Comparison of ENCODE assay signal across 22 cellular contexts in the genomic region with DNA sequence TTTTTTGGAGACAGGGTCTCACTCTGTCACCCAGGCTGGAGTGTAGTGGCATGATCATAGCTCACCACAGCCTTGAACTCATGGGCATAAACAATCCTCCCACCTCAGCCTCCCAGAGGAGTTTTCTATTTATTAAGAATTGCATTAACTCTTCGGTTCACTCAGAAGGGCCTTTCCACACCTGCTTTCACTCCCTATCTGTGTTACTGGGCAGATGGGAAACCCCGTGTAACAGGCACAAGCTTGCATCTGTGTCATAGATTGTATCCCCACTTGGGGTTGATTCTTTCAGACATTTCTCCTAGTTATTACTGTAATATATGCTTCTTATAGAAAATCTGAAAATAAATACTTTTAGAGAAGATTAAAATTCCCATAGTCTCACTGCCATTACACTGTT.
"Had no signal": no experiment of that assay in that cellular context is flagged by ENCODE, and none has a peak within 500 bp of the region (broad histone marks: within the 10 kb centered on the region; RNA-seq: fewer than 3 reads in every experiment).

No MANE protein-coding gene starts in this region.

- H3K4me3 ChIP-seq: breast epithelium, dorsolateral prefrontal cortex, esophagus muscularis mucosa, gastrocnemius medialis, ovary, prostate gland, thoracic aorta, vagina had no signal

- H3K27ac ChIP-seq: breast epithelium, dorsolateral prefrontal cortex, esophagus muscularis mucosa, gastrocnemius medialis, ovary, prostate gland, thoracic aorta, vagina had no signal

- DNase-seq: activated CD4-positive, alpha-beta T cell treated with anti-CD3 and anti-CD28 coated beads for 4 hours; activated CD8-positive, alpha-beta T cell treated with anti-CD3 and anti-CD28 coated beads, Interleukin-2, amount 10 ng/mL, durations not matched to agents 7 days and 5 days; activated naive CD4-positive, alpha-beta T cell treated with anti-CD3 and anti-CD28 coated beads for 36 hours; activated naive CD8-positive, alpha-beta T cell treated with anti-CD3 and anti-CD28 coated beads, Interleukin-2, amount 10 ng/mL, durations not matched to agents 7 days and 5 days; activated T-cell treated with anti-CD3 and anti-CD28 coated beads, Interleukin-2, amount 50 U/mL, for 24 hours; amniotic stem cell; dorsolateral prefrontal cortex; gastrocnemius medialis; head of caudate nucleus; hypothalamus; left ventricle myocardium superior; midbrain; natural killer cell; ovary; stimulated activated CD4-positive, alpha-beta T cell treated with anti-CD3 and anti-CD28 coated beads, Interleukin-4, amount 100 ng/mL, for 1 hour; stimulated activated naive CD4-positive, alpha-beta T cell treated with Interleukin-2 at 50 U/mL for 16 hours had no signal

- ATAC-seq: activated CD8-positive, alpha-beta T cell treated with anti-CD3 and anti-CD28 coated beads, Interleukin-2, amount 10 ng/mL, durations not matched to agents 7 days and 5 days; gastrocnemius medialis; left ventricle myocardium superior; natural killer cell; WTC11 had no signal
